Comparison of ENCODE assay signal across 11 cellular contexts in genomic region chrX:18855919-18856644, GRCh38.
DNase-seq lines count a peak whose midpoint lies in the region; ATAC-seq and TF ChIP-seq lines count a peak whose summit lies in the region.
"Had no signal": no experiment of that assay in that cellular context is flagged by ENCODE, and none has a peak within 500 bp of the region (broad histone marks: within the 10 kb centered on the region; RNA-seq: fewer than 3 reads in every experiment).

No MANE protein-coding gene starts in this region.

- H4K8ac ChIP-seq in mesenchymal stem cell (ENCODE audit: low read length), result no peak overlapping the region
- H4K8ac ChIP-seq in H9 (replicated peaks; ENCODE audit: insufficient read length, low read depth, low read length), result no peak overlapping the region

- H2BK12ac ChIP-seq in mesenchymal stem cell (ENCODE audit: low read length in 2 of 2), result no peak overlapping the region
- no peak overlapping the region for H2BK12ac ChIP-seq in H9 (ENCODE audit: insufficient read length, low read depth, low read length)

- no peak overlapping the region for H4K5ac ChIP-seq in H9 (ENCODE audit: insufficient read length, low read depth, low read length)

- H2BK5ac ChIP-seq in mesenchymal stem cell (ENCODE audit: low read depth, low read length, poor library complexity, severe bottlenecking) (no peak overlapping the region), H9 (ENCODE audit: insufficient read length, low read length) (no peak overlapping the region)

- no peaks in the 10 kb centered on the region for H3K9me3 Mint-ChIP-seq in activated CD4-positive, alpha-beta T cell treated with anti-CD3 and anti-CD28 coated beads, Interleukin-2, amount 10 ng/mL, durations not matched to agents 7 days and 5 days
- H3K9me3 Mint-ChIP-seq in H9, result peaks cover 68 to 69% of the 10 kb centered on the region in 2 experiments
- H3K9me3 Mint-ChIP-seq: stimulated activated memory B cell treated with anti-CD40 and anti-IgM and Interleukin-4, amounts not matched to agents 10 μg/mL and 1 μg/mL and 100 μg/mL, for 72 hours had no signal

- H3K27ac Mint-ChIP-seq in activated CD4-positive, alpha-beta T cell treated with anti-CD3 and anti-CD28 coated beads, Interleukin-2, amount 10 ng/mL, durations not matched to agents 7 days and 5 days, result no peak overlapping the region
- H3K27ac Mint-ChIP-seq in H9, result no peak overlapping the region
- H3K27ac Mint-ChIP-seq: stimulated activated memory B cell treated with anti-CD40 and anti-IgM and Interleukin-4, amounts not matched to agents 10 μg/mL and 1 μg/mL and 100 μg/mL, for 72 hours had no signal

- no peak overlapping the region for H2AK5ac ChIP-seq in mesenchymal stem cell (ENCODE audit: low read length, severe bottlenecking)
- H2AK5ac ChIP-seq in H9 (ENCODE audit: insufficient read length, low read length), result no peak overlapping the region

- H3K79me2 ChIP-seq in KMS-11 (ENCODE audit: insufficient read depth, low read depth) (no peaks in the 10 kb centered on the region), H9 (ENCODE audit: insufficient read depth, low read length) (no peaks in the 10 kb centered on the region)

- H3K27me3 ChIP-seq in KMS-11 (ENCODE audit: insufficient read depth, low read depth) (no peaks in the 10 kb centered on the region), mesenchymal stem cell (ENCODE audit: control insufficient read depth in 1 of 2, insufficient read depth in 1 of 2, low read length in 2 of 2) (peaks cover 0 to 6% of the 10 kb centered on the region in 2 experiments), H9 (ENCODE audit: insufficient read depth, low read length) (no peaks in the 10 kb centered on the region)
- H3K27me3 ChIP-seq: cardiac muscle cell had no signal

- H3K4me3 Mint-ChIP-seq in activated CD4-positive, alpha-beta T cell treated with anti-CD3 and anti-CD28 coated beads, Interleukin-2, amount 10 ng/mL, durations not matched to agents 7 days and 5 days, result no peak overlapping the region
- H3K4me3 Mint-ChIP-seq in H9, result no peak overlapping the region
- H3K4me3 Mint-ChIP-seq: stimulated activated memory B cell treated with anti-CD40 and anti-IgM and Interleukin-4, amounts not matched to agents 10 μg/mL and 1 μg/mL and 100 μg/mL, for 72 hours had no signal

- no peak overlapping the region for H3K56ac ChIP-seq in H9 (ENCODE audit: insufficient read length, low read depth, low read length)

- H2AFZ ChIP-seq in KMS-11 (ENCODE audit: low read depth), result no peak overlapping the region
- H2AFZ ChIP-seq in mesenchymal stem cell (ENCODE audit: low read depth, low read length), result no peak overlapping the region
- no peak overlapping the region for H2AFZ ChIP-seq in H9 (ENCODE audit: low read length)

- H3K27ac ChIP-seq in KMS-11, result peak overlapping the region; percentile 32; the same call in 1 of the 2 replicates
- H3K27ac ChIP-seq in mesenchymal stem cell (ENCODE audit: low read length, poor library complexity, severe bottlenecking), result peak overlapping the region; percentile 4
- no peak overlapping the region for H3K27ac ChIP-seq in H9 (ENCODE audit: insufficient read length, low read depth, low read length)
- H3K27ac ChIP-seq: cardiac muscle cell had no signal

- H3K9me3 ChIP-seq in mesenchymal stem cell (ENCODE audit: control insufficient read depth, low read length) (no peaks in the 10 kb centered on the region), H9 (ENCODE audit: control insufficient read depth, low read depth, low read length) (peaks cover 24% of the 10 kb centered on the region)

- no peak overlapping the region for H3K23ac ChIP-seq in mesenchymal stem cell (ENCODE audit: low read length in 2 of 2)
- no peak overlapping the region for H3K23ac ChIP-seq in H9 (ENCODE audit: insufficient read length, low read depth, low read length)

- WGBS in mesenchymal stem cell, result 29% methylated on average over 1 of the region's 1 CpG
- WGBS in H9 (ENCODE audit: extremely low coverage, insufficient read length, low lambda C conversion rate), result no CpG with 5 or more reads among the region's 1 CpG

- H3K4me1 Mint-ChIP-seq in activated CD4-positive, alpha-beta T cell treated with anti-CD3 and anti-CD28 coated beads, Interleukin-2, amount 10 ng/mL, durations not matched to agents 7 days and 5 days, result peaks cover 11% of the 10 kb centered on the region
- peaks cover 0 to 2% of the 10 kb centered on the region in 2 experiments; a peak in 1 of 4 replicates for H3K4me1 Mint-ChIP-seq in H9

- no peak overlapping the region for H4K91ac ChIP-seq in mesenchymal stem cell (ENCODE audit: low read length)
- H4K91ac ChIP-seq in H9 (ENCODE audit: insufficient read length, low read depth, low read length), result no peak overlapping the region

- DNase-seq in H4 (ENCODE audit: low spot score), result peak; percentile 68
- DNase-seq in mesenchymal stem cell, result peak; percentile 55
- no peak for DNase-seq in activated CD4-positive, alpha-beta T cell treated with anti-CD3 and anti-CD28 coated beads, Interleukin-2, amount 10 ng/mL, durations not matched to agents 7 days and 5 days
- DNase-seq in DMS153 (lab: John Stamatoyannopoulos, UW), result no peak
- no peak for DNase-seq in activated CD4-positive, CD25-positive, alpha-beta regulatory T cell (lab: John Stamatoyannopoulos, UW)
- no peak for DNase-seq in H9
- DNase-seq: SHP77 had no signal

- H3K4me1 ChIP-seq in KMS-11 (ENCODE audit: low read depth, poor library complexity, severe bottlenecking) (peaks cover 17% of the 10 kb centered on the region), mesenchymal stem cell (ENCODE audit: control insufficient read depth, insufficient read depth, low read depth, low read length) (no peaks in the 10 kb centered on the region), H9 (ENCODE audit: insufficient read depth, low read length) (no peaks in the 10 kb centered on the region)

- H3K4me2 ChIP-seq in KMS-11 (peak overlapping the region; percentile 34), mesenchymal stem cell (ENCODE audit: low read length, poor library complexity, severe bottlenecking) (no peak overlapping the region), H9 (ENCODE audit: insufficient read depth, insufficient read length, low read length) (no peak overlapping the region)

- H2BK15ac ChIP-seq in mesenchymal stem cell (ENCODE audit: low read depth, poor library complexity, severe bottlenecking) (no peak overlapping the region), H9 (ENCODE audit: low read depth, low read length) (no peak overlapping the region)

- H3K4ac ChIP-seq in mesenchymal stem cell (ENCODE audit: low read depth in 1 of 2, low read length in 2 of 2) (no peak overlapping the region), H9 (ENCODE audit: low read depth, low read length) (no peak overlapping the region)

- no peak overlapping the region for H2BK20ac ChIP-seq in H9 (ENCODE audit: low read depth, low read length, poor library complexity, severe bottlenecking)

- H4K20me1 ChIP-seq in KMS-11 (ENCODE audit: insufficient read depth) (no peaks in the 10 kb centered on the region), H9 (ENCODE audit: control insufficient read depth, insufficient read depth, insufficient read length) (no peaks in the 10 kb centered on the region)

- ATAC-seq in GM18861 (IDR thresholded peaks at IDR 0.05; ENCODE audit: unreplicated experiment), result peak; percentile 94
- ATAC-seq: stimulated activated memory B cell treated with anti-CD40 and anti-IgM and Interleukin-4, amounts not matched to agents 10 μg/mL and 1 μg/mL and 100 μg/mL, for 72 hours had no signal

- H3K4me3 ChIP-seq in KMS-11 (IDR thresholded peaks at IDR 0.05; ENCODE audit: insufficient read depth, low read depth, low read length) (no peak overlapping the region), mesenchymal stem cell (ENCODE audit: insufficient read depth in 1 of 2, low read depth in 1 of 2, low read length in 2 of 2) (no peak overlapping the region)
- H3K4me3 ChIP-seq: cardiac muscle cell had no signal

- H3T11ph ChIP-seq in H9 (ENCODE audit: low read length), result no peak overlapping the region

- TF ChIP-seq CTCF in KMS-11 (conservative IDR thresholded peaks at IDR 0.05; ENCODE audit: low read depth, low read length) (no peak), H9 (conservative IDR thresholded peaks at IDR 0.05) (no peak)

- POLR2A ChIA-PET in activated CD4-positive, alpha-beta T cell treated with anti-CD3 and anti-CD28 coated beads, Interleukin-2, amount 10 ng/mL, durations not matched to agents 7 days and 5 days (lab: Charles Lee), result no interaction called here

- H3K27me3 Mint-ChIP-seq in activated CD4-positive, alpha-beta T cell treated with anti-CD3 and anti-CD28 coated beads, Interleukin-2, amount 10 ng/mL, durations not matched to agents 7 days and 5 days, result no peaks in the 10 kb centered on the region
- no peaks in the 10 kb centered on the region; the same call in 1 of the 2 replicates for H3K27me3 Mint-ChIP-seq in H9 (ENCODE audit: low read depth)
- H3K27me3 Mint-ChIP-seq: stimulated activated memory B cell treated with anti-CD40 and anti-IgM and Interleukin-4, amounts not matched to agents 10 μg/mL and 1 μg/mL and 100 μg/mL, for 72 hours had no signal

- H3K14ac ChIP-seq in mesenchymal stem cell (ENCODE audit: low read length in 2 of 2), result no peak overlapping the region
- no peak overlapping the region for H3K14ac ChIP-seq in H9 (ENCODE audit: insufficient read depth, low read length)

- no peaks in the 10 kb centered on the region for H3K79me1 ChIP-seq in mesenchymal stem cell (replicated peaks; ENCODE audit: low read length, poor library complexity, severe bottlenecking)
- H3K79me1 ChIP-seq in H9 (ENCODE audit: insufficient read depth, low read depth, low read length, poor library complexity, severe bottlenecking), result no peaks in the 10 kb centered on the region

- CTCF ChIA-PET in activated CD4-positive, alpha-beta T cell treated with anti-CD3 and anti-CD28 coated beads, Interleukin-2, amount 10 ng/mL, durations not matched to agents 7 days and 5 days (lab: Charles Lee), result no interaction called here

- H3K23me2 ChIP-seq in H9 (ENCODE audit: insufficient read length, low read depth, low read length, poor library complexity, severe bottlenecking), result no peaks in the 10 kb centered on the region

- H3K18ac ChIP-seq in mesenchymal stem cell (ENCODE audit: low read depth in 1 of 2, low read length in 2 of 2), result no peak overlapping the region
- no peak overlapping the region for H3K18ac ChIP-seq in H9 (ENCODE audit: insufficient read length, low read depth, low read length)

- no peaks in the 10 kb centered on the region for H3K36me3 Mint-ChIP-seq in activated CD4-positive, alpha-beta T cell treated with anti-CD3 and anti-CD28 coated beads, Interleukin-2, amount 10 ng/mL, durations not matched to agents 7 days and 5 days (ENCODE audit: low read depth)
- H3K36me3 Mint-ChIP-seq in H9 (ENCODE audit: insufficient read depth in 1 of 3, low read depth in 3 of 3), result peaks cover 0 to 3% (median 3%) of the 10 kb centered on the region in 3 experiments; a peak in 3 of 7 replicates
- H3K36me3 Mint-ChIP-seq: stimulated activated memory B cell treated with anti-CD40 and anti-IgM and Interleukin-4, amounts not matched to agents 10 μg/mL and 1 μg/mL and 100 μg/mL, for 72 hours had no signal

- H3K36me3 ChIP-seq in KMS-11 (ENCODE audit: insufficient read depth) (no peaks in the 10 kb centered on the region), mesenchymal stem cell (ENCODE audit: control insufficient read depth in 1 of 2, insufficient read depth in 2 of 2, low read depth in 1 of 2, low read length in 2 of 2) (no peaks in the 10 kb centered on the region)
- H3K36me3 ChIP-seq: cardiac muscle cell had no signal

- H2BK120ac ChIP-seq in mesenchymal stem cell (ENCODE audit: low read depth, low read length), result no peak overlapping the region
- H2BK120ac ChIP-seq in H9 (ENCODE audit: low read depth, low read length, poor library complexity, severe bottlenecking), result no peak overlapping the region

- H3K9ac ChIP-seq in KMS-11 (no peak overlapping the region), mesenchymal stem cell (ENCODE audit: low read length) (no peak overlapping the region), H9 (ENCODE audit: extremely low read depth, insufficient read length, low read length) (no peak overlapping the region)

Comparison
In these comparisons a context has a peak if more than half of its experiments do, and no peak if none do; other contexts are left out.
1. DNase-seq: peak in H4 (single experiment) and mesenchymal stem cell (single experiment); none in activated CD4-positive, alpha-beta T cell treated with anti-CD3 and anti-CD28 coated beads, Interleukin-2, amount 10 ng/mL, durations not matched to agents 7 days and 5 days (single experiment), DMS153 (single experiment), activated CD4-positive, CD25-positive, alpha-beta regulatory T cell (0 of 4) and H9 (single experiment).